8 cellular contexts compared by ENCODE assay signal in genomic region chr17:68197091-68197996, GRCh38. TPM values are rescaled to one million over a fixed set of nuclear protein-coding genes. Genes with fewer than 3 reads are reported as not detected.
DNase-seq lines count a peak whose midpoint lies in the region; ATAC-seq, FAIRE-seq and TF ChIP-seq lines count a peak whose summit lies in the region.

No MANE protein-coding gene starts in this region.

- BruUV-seq in GM12878 (replicated peaks; lab: Mats Ljungman, UMichigan) = no TSS peak

- CTCF ChIA-PET in CD4-positive, alpha-beta T cell (lab: Charles Lee) = interaction anchor here (1.1 to 1.4 kb wide), 2 partner anchors 11 to 17 kb away, joined by 3 read pairs; no protein-coding TSS in a partner anchor
- CTCF ChIA-PET in GM12878 (lab: Yijun Ruan, JAX) (interaction anchor here (1.1 to 1.5 kb wide), 3 partner anchors 12 to 24 kb away, joined by 4 to 7 read pairs (median 5); no protein-coding TSS in a partner anchor), RWPE1 (lab: Yijun Ruan, JAX) (interaction anchor here (0.6 to 1.3 kb wide), 4 partner anchors 8 to 52 kb away, joined by 3 to 4 read pairs (median 4); no protein-coding TSS in a partner anchor)

- H4K20me1 ChIP-seq in GM12878 (ENCODE audit: control insufficient read depth, insufficient read depth) = no peaks in the 10 kb centered on the region

- TF ChIP-seq EP300 in GM12878 (IDR thresholded peaks at IDR 0.05; ENCODE audit: borderline replicate concordance in 1 of 2, control insufficient read depth in 1 of 2, low read depth in 2 of 2, low read length in 2 of 2) = no peak

- H3K36me3 ChIP-seq in GM12878 (ENCODE audit: control insufficient read depth in 2 of 2, insufficient read depth in 2 of 2, low read length in 1 of 2) = no peaks in the 10 kb centered on the region

- no peak overlapping the region for H3K27ac Mint-ChIP-seq in CD4-positive, alpha-beta T cell
- H3K27ac Mint-ChIP-seq in mesothelial cell of epicardium = no peak overlapping the region

- TF ChIP-seq POLR2A in GM12878 (IDR thresholded peaks at IDR 0.05; ENCODE audit: low read depth, low read length) = no peak

- TF ChIP-seq CTCF in CD4-positive, alpha-beta T cell (IDR thresholded peaks at IDR 0.05) = no peak
- TF ChIP-seq CTCF in GM12878 (IDR thresholded peaks at IDR 0.05 in 2 of 3, conservative IDR thresholded peaks at IDR 0.05 in 1 of 3; ENCODE audit: control insufficient read depth in 2 of 3, extremely low read depth in 1 of 3, insufficient read depth in 1 of 3, low read depth in 3 of 3, low read length in 3 of 3) = no peak
- TF ChIP-seq CTCF in mesothelial cell of epicardium (IDR thresholded peaks at IDR 0.05; ENCODE audit: unreplicated experiment) = no peak
- TF ChIP-seq CTCF in RWPE1 (conservative IDR thresholded peaks at IDR 0.05; ENCODE audit: low read depth) = no peak

- H3K4me1 Mint-ChIP-seq in CD4-positive, alpha-beta T cell (ENCODE audit: low read depth) = peaks cover 40% of the 10 kb centered on the region
- H3K4me1 Mint-ChIP-seq in mesothelial cell of epicardium = peaks cover 16% of the 10 kb centered on the region

- intact Hi-C loops in CD4-positive, alpha-beta T cell (cut with DNase I, micrococcal nuclease) = no loop called here
- intact Hi-C loops in GM12878 (cut with micrococcal nuclease; ENCODE audit: unreplicated experiment) = no loop called here

- H3K27me3 ChIP-seq in CD4-positive, alpha-beta T cell (ENCODE audit: control insufficient read depth, insufficient read depth, low read length) = peaks cover 19% of the 10 kb centered on the region
- H3K27me3 ChIP-seq in GM12878 (replicated peaks in 1 of 2; ENCODE audit: control insufficient read depth in 2 of 2, insufficient read depth in 2 of 2, low read length in 1 of 2) = peaks cover 19 to 26% of the 10 kb centered on the region in 2 experiments; a peak in 3 of 4 replicates

- peak; percentile 24 for ATAC-seq in CD4-positive, alpha-beta T cell (ENCODE audit: poor library complexity)
- ATAC-seq in GM12878 = peak; percentile 26

- no peaks in the 10 kb centered on the region for H3K9me3 ChIP-seq in CD4-positive, alpha-beta T cell (ENCODE audit: control insufficient read depth, low read length)
- no peaks in the 10 kb centered on the region; the same call in 2 of the 3 replicates for H3K9me3 ChIP-seq in GM12878 (replicated peaks; ENCODE audit: control insufficient read depth, insufficient read depth, low read length)

- peak overlapping the region; percentile 66; the same call in 1 of the 2 replicates for H3K4me3 ChIP-seq in GM12878

- POLR2A ChIA-PET in CD4-positive, alpha-beta T cell (lab: Charles Lee) = interaction anchor here (1.1 to 7.8 kb wide), 3 partner anchors 9 to 51 kb away, joined by 3 to 119 read pairs (median 4); no protein-coding TSS in a partner anchor
- POLR2A ChIA-PET in GM12878 (lab: Charles Lee) (no interaction called here), RWPE1 (lab: Yijun Ruan, JAX; ENCODE audit: low non-redundant PET) (no interaction called here)

- peak overlapping the region; percentile 90 for H3K4me2 ChIP-seq in GM12878 (ENCODE audit: control insufficient read depth, insufficient read depth)

- SMC1A ChIA-PET in GM12878 (lab: Charles Lee; ENCODE audit: uncharacterized antibody, unreplicated experiment) = interaction anchor here (1.0 to 1.8 kb wide), 2 partner anchors 13 to 16 kb away, joined by 5 to 6 read pairs; no protein-coding TSS in a partner anchor

- peak overlapping the region; percentile 72 for H3K4me3 Mint-ChIP-seq in CD4-positive, alpha-beta T cell
- H3K4me3 Mint-ChIP-seq in mesothelial cell of epicardium = peak overlapping the region; percentile 63

- 4% methylated on average over 53 of the region's 53 CpGs for WGBS in GM12878 (ENCODE audit: insufficient coverage, insufficient replicate concordance, low lambda C conversion rate, missing lambda C conversion rate)

- no peak overlapping the region; the same call in 1 of the 2 replicates for H2AFZ ChIP-seq in GM12878 (ENCODE audit: control insufficient read depth, low read depth, low read length)

- H3K27me3 Mint-ChIP-seq in CD4-positive, alpha-beta T cell = peaks cover 41% of the 10 kb centered on the region
- peaks cover 91% of the 10 kb centered on the region for H3K27me3 Mint-ChIP-seq in mesothelial cell of epicardium (ENCODE audit: low read depth)

- in situ Hi-C loops in GM12878 (cut with MboI) = no loop called here

- RAD21 ChIA-PET in GM12878 (lab: Charles Lee; ENCODE audit: unreplicated experiment) = interaction anchor here (0.9 to 2.0 kb wide), 2 partner anchors 17 to 25 kb away, joined by 4 to 6 read pairs; no protein-coding TSS in a partner anchor

- FAIRE-seq in GM12878 (lab: Jason Lieb, UNC) = no peak

- H3K9ac ChIP-seq in GM12878 (ENCODE audit: control insufficient read depth, insufficient read depth, low read length) = no peak overlapping the region

- no peaks in the 10 kb centered on the region for H3K79me2 ChIP-seq in GM12878 (ENCODE audit: control insufficient read depth, insufficient read depth, low read length)

- H3K4me1 ChIP-seq in GM12878 (ENCODE audit: control insufficient read depth, insufficient read depth, low read length) = peaks cover 37% of the 10 kb centered on the region

- DNase-seq in CD4-positive, alpha-beta T cell = peak in 2 of 10 experiments; percentile 29
- peak; percentile 43 for DNase-seq in NAMALWA (ENCODE audit: low spot score)
- DNase-seq in GM12878 (ENCODE audit: low read depth, low spot score) = no peak
- no peak for DNase-seq in mesothelial cell of epicardium (ENCODE audit: low spot score in 2 of 2, unreplicated experiment in 2 of 2)
- no peak for DNase-seq in RWPE1 (ENCODE audit: low spot score)
- no peak for DNase-seq in globus pallidus (ENCODE audit: low spot score)
- DNase-seq in DMS153 treated with DMSO at 0.1 percent for 48 hours (lab: John Stamatoyannopoulos, UW; ENCODE audit: unreplicated experiment) = no peak
- no peak for DNase-seq in ureter (ENCODE audit: low spot score)

- no peak overlapping the region for H3K27ac ChIP-seq in CD4-positive, alpha-beta T cell (ENCODE audit: low read depth, low read length)
- H3K27ac ChIP-seq in GM12878 (ENCODE audit: control insufficient read depth, insufficient read depth) (no peak overlapping the region), RWPE1 (no peak overlapping the region)

- no peaks in the 10 kb centered on the region for H3K36me3 Mint-ChIP-seq in CD4-positive, alpha-beta T cell (ENCODE audit: low read depth)
- no peaks in the 10 kb centered on the region for H3K36me3 Mint-ChIP-seq in mesothelial cell of epicardium

- no peaks in the 10 kb centered on the region for H3K9me3 Mint-ChIP-seq in CD4-positive, alpha-beta T cell
- H3K9me3 Mint-ChIP-seq in mesothelial cell of epicardium = no peaks in the 10 kb centered on the region

- TF ChIP-seq RAD21 in GM12878 (IDR thresholded peaks at IDR 0.05; ENCODE audit: insufficient read depth, low read depth, low read length) = no peak

TF ChIP-seq in GM12878, 131 proteins besides CTCF, POLR2A, EP300 and RAD21 (continues in another document):
- TF ChIP-seq, protein P1, sequence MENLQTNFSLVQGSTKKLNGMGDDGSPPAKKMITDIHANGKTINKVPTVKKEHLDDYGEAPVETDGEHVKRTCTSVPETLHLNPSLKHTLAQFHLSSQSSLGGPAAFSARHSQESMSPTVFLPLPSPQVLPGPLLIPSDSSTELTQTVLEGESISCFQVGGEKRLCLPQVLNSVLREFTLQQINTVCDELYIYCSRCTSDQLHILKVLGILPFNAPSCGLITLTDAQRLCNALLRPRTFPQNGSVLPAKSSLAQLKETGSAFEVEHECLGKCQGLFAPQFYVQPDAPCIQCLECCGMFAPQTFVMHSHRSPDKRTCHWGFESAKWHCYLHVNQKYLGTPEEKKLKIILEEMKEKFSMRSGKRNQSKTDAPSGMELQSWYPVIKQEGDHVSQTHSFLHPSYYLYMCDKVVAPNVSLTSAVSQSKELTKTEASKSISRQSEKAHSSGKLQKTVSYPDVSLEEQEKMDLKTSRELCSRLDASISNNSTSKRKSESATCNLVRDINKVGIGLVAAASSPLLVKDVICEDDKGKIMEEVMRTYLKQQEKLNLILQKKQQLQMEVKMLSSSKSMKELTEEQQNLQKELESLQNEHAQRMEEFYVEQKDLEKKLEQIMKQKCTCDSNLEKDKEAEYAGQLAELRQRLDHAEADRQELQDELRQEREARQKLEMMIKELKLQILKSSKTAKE (IDR thresholded peaks at IDR 0.05; ENCODE audit: low read depth, poor library complexity, severe bottlenecking) = no peak
- TF ChIP-seq SMAD5 (IDR thresholded peaks at IDR 0.05; ENCODE audit: low read depth) (no peak), EZH2 (IDR thresholded peaks at IDR 0.05; ENCODE audit: borderline replicate concordance, control insufficient read depth, low read depth, low read length) (no peak), ATF3 (IDR thresholded peaks at IDR 0.05; ENCODE audit: borderline replicate concordance, extremely low read depth, low read depth, low read length) (no peak), NRF1 (conservative IDR thresholded peaks at IDR 0.05; ENCODE audit: low read depth, low read length) (no peak), SUZ12 (IDR thresholded peaks at IDR 0.05; ENCODE audit: unreplicated experiment) (peak; percentile 63), WRNIP1 (IDR thresholded peaks at IDR 0.05; ENCODE audit: borderline replicate concordance, low read depth, low read length) (no peak), CBX5 (IDR thresholded peaks at IDR 0.05; ENCODE audit: low read depth) (no peak)

RNA-seq across cellular contexts. Expression of gene AMZ2, which starts 50.5 kb away (rescaled TPM):
- 10 to 100 TPM; 63.0 to 64.9 TPM for total RNA-seq in CD4-positive, alpha-beta T cell
- 37.2 and 37.7 TPM in 2 replicates for total RNA-seq in GM12878 (2013; cell fraction: nucleolus; rRNA removed)
- total RNA-seq in GM12878 (2014; rRNA removed) = 85.7 and 95.9 TPM in 2 replicates
- 101 and 104 TPM in 2 replicates for total RNA-seq in GM12878 (2014; rRNA removed; fragmentation: Illumina TruSeq; extraction: Trizol)
- 80.4 and 87.7 TPM in 2 replicates for total RNA-seq in GM12878 (2021)
- polyA plus RNA-seq in GM12878 (2011; ENCODE audit: low read depth) = 62.4 TPM
- polyA plus RNA-seq in GM12878 (2011; rRNA removed) = 125 and 185 TPM in 2 replicates
- polyA plus RNA-seq in GM12878 (2011; cell fraction: cytosol; rRNA removed) = 70.6 and 83.1 TPM in 2 replicates
- 64.0 and 81.7 TPM in 2 replicates for polyA plus RNA-seq in GM12878 (2011; cell fraction: nucleus; rRNA removed)
- 65.3 and 84.1 TPM in 2 replicates for polyA plus RNA-seq in GM12878 (2012)
- polyA plus RNA-seq in GM12878 (2014; fragmentation: Illumina TruSeq; extraction: Trizol) = 169 and 200 TPM in 2 replicates
- polyA plus RNA-seq in GM12878 (2014; fragmentation: Nextera tagmentation; extraction: Ambion mirVana) = 100 to 1,000 TPM; 127 to 135 TPM
- 67.4 and 79.1 TPM in 2 replicates for polyA plus RNA-seq in GM12878 (2014; rRNA removed)
- polyA plus RNA-seq in GM12878 (2016; fragmentation: Nextera tagmentation; extraction: Ambion mirVana) = 100 to 1,000 TPM; 182 to 189 TPM
- polyA minus RNA-seq in GM12878 (2011; rRNA and poly(A)+ RNA removed) = 40.2 and 51.5 TPM in 2 replicates
- 12.5 and 15.9 TPM in 2 replicates for polyA minus RNA-seq in GM12878 (2011; cell fraction: cytosol; rRNA and poly(A)+ RNA removed)
- 20.1 and 27.3 TPM in 2 replicates for polyA minus RNA-seq in GM12878 (2011; cell fraction: nucleus; rRNA and poly(A)+ RNA removed)
- 63.2 to 85.1 TPM (median 65.4 TPM) in 3 replicates for total RNA-seq in mesothelial cell of epicardium
- total RNA-seq in ureter = 83.2 TPM
